27 cellular contexts compared by ENCODE assay signal in genomic region chr4:157701695-157701994, GRCh38.
"Had no signal": no experiment of that assay in that cellular context is flagged by ENCODE, and none has a peak within 500 bp of the region (broad histone marks: within the 10 kb centered on the region; RNA-seq: fewer than 3 reads in every experiment).

No MANE protein-coding gene starts in this region.

- H3K36me3 ChIP-seq: adrenal gland, esophagus muscularis mucosa, neutrophil, pancreas, transverse colon had no signal

- H3K36me3 Mint-ChIP-seq: activated naive CD8-positive, alpha-beta T cell; mesothelial cell of epicardium; natural killer cell treated with Interleukin-12 subunit alpha and Interleukin-12 subunit beta and Interleukin-15 and Interleukin-18, amount 100 ng/mL, for 72 hours had no signal

- H3K9me3 Mint-ChIP-seq: activated T-cell treated with anti-CD3 and anti-CD28 coated beads, Interleukin-2, amount 50 U/mL, for 4 hours; activated T-helper 2 cell treated with anti-CD3 and anti-CD28 coated beads, Interferon-gamma antibody, Interleukin-2, Interleukin-4, amounts not matched to agents 10 μg/mL and 5 μg/mL and 100 μg/mL, durations not matched to agents 14 hours and 24 hours and 36 hours; dendritic cell treated with granulocyte-macrophage colony-stimulating factor and Interleukin-4, amounts not matched to agents 40 ng/mL and 50 ng/mL, for 4 days; mesothelial cell of epicardium; stimulated activated naive CD8-positive, alpha-beta T cell treated with anti-CD3 and anti-CD28 coated beads, Interleukin-15, Interleukin-2, amounts not matched to agents 100 ng/mL and 50 ng/mL, for 24 hours had no signal

- H3K9me3 ChIP-seq: adrenal gland, esophagus muscularis mucosa, neutrophil, pancreas, transverse colon had no signal

- H3K4me1 Mint-ChIP-seq: activated B cell treated with CpG ODN at 0.5 μM for 24 hours, mesothelial cell of epicardium, T-helper 17 cell had no signal

- H3K27ac Mint-ChIP-seq: activated B cell treated with CpG ODN at 0.5 μM for 24 hours; activated naive CD8-positive, alpha-beta T cell; activated T-helper 2 cell treated with anti-CD3 and anti-CD28 coated beads, Interferon-gamma antibody, Interleukin-2, Interleukin-4, amounts not matched to agents 10 μg/mL and 5 μg/mL and 100 μg/mL, durations not matched to agents 14 hours and 24 hours and 36 hours; dendritic cell treated with granulocyte-macrophage colony-stimulating factor and Interleukin-4, amounts not matched to agents 40 ng/mL and 50 ng/mL, for 4 days; mesothelial cell of epicardium; natural killer cell treated with Interleukin-12 subunit alpha and Interleukin-12 subunit beta and Interleukin-15 and Interleukin-18, amount 100 ng/mL, for 72 hours; stimulated activated naive CD8-positive, alpha-beta T cell treated with anti-CD3 and anti-CD28 coated beads, Interleukin-15, Interleukin-2, amounts not matched to agents 100 ng/mL and 50 ng/mL, for 24 hours; T-helper 17 cell had no signal

- H3K27me3 ChIP-seq: adrenal gland, esophagus muscularis mucosa, neutrophil, pancreas, transverse colon had no signal

- H3K27ac ChIP-seq: adrenal gland, esophagus muscularis mucosa, neutrophil, pancreas, transverse colon had no signal

- DNase-seq: activated B cell treated with CpG ODN at 0.5 μM for 24 hours; activated CD4-positive, alpha-beta T cell treated with anti-CD3 and anti-CD28 coated beads for 4 hours; activated CD4-positive, alpha-beta T cell treated with anti-CD3 and anti-CD28 coated beads, Interleukin-2, amount 50 U/mL, for 48 hours; activated CD8-positive, alpha-beta memory T cell treated with anti-CD3 and anti-CD28 coated beads, Interleukin-2, amount 50 U/mL, for 48 hours; activated naive CD4-positive, alpha-beta T cell; activated T-cell treated with anti-CD3 and anti-CD28 coated beads, Interleukin-2, amount 50 U/mL, for 4 hours; adrenal gland; effector CD8-positive, alpha-beta T cell; head of caudate nucleus; hypothalamus; left ventricle myocardium superior; mammary epithelial cell; pancreas; right cardiac atrium; stimulated activated CD4-positive, alpha-beta T cell treated with anti-CD3 and anti-CD28 coated beads, Interleukin-12 subunit alpha, Interleukin-12 subunit beta, amount 100 ng/mL, for 4 hours; T-helper 17 cell; transverse colon had no signal

- ATAC-seq: activated T-cell treated with anti-CD3 and anti-CD28 coated beads, Interleukin-2, amount 50 U/mL, for 4 hours; natural killer cell treated with Interleukin-12 subunit alpha and Interleukin-12 subunit beta and Interleukin-15 and Interleukin-18, amount 100 ng/mL, for 72 hours; T-helper 17 cell had no signal

- H3K27me3 Mint-ChIP-seq: activated B cell treated with CpG ODN at 0.5 μM for 24 hours; activated naive CD8-positive, alpha-beta T cell; dendritic cell treated with granulocyte-macrophage colony-stimulating factor and Interleukin-4, amounts not matched to agents 40 ng/mL and 50 ng/mL, for 4 days; natural killer cell treated with Interleukin-12 subunit alpha and Interleukin-12 subunit beta and Interleukin-15 and Interleukin-18, amount 100 ng/mL, for 72 hours; stimulated activated naive CD8-positive, alpha-beta T cell treated with anti-CD3 and anti-CD28 coated beads, Interleukin-15, Interleukin-2, amounts not matched to agents 100 ng/mL and 50 ng/mL, for 24 hours; T-helper 17 cell had no signal

- FAIRE-seq: frontal cortex, pancreas, urothelium cell line had no signal

- H3K4me3 Mint-ChIP-seq: activated B cell treated with CpG ODN at 0.5 μM for 24 hours; activated naive CD8-positive, alpha-beta T cell; activated T-cell treated with anti-CD3 and anti-CD28 coated beads, Interleukin-2, amount 50 U/mL, for 4 hours; dendritic cell treated with granulocyte-macrophage colony-stimulating factor and Interleukin-4, amounts not matched to agents 40 ng/mL and 50 ng/mL, for 4 days; mesothelial cell of epicardium; natural killer cell treated with Interleukin-12 subunit alpha and Interleukin-12 subunit beta and Interleukin-15 and Interleukin-18, amount 100 ng/mL, for 72 hours; stimulated activated naive CD8-positive, alpha-beta T cell treated with anti-CD3 and anti-CD28 coated beads, Interleukin-15, Interleukin-2, amounts not matched to agents 100 ng/mL and 50 ng/mL, for 24 hours; T-helper 17 cell had no signal

- H3K4me3 ChIP-seq: adrenal gland, esophagus muscularis mucosa, pancreas, transverse colon had no signal

- H3K4me1 ChIP-seq: adrenal gland, transverse colon had no signal
